In the genomic region with DNA sequence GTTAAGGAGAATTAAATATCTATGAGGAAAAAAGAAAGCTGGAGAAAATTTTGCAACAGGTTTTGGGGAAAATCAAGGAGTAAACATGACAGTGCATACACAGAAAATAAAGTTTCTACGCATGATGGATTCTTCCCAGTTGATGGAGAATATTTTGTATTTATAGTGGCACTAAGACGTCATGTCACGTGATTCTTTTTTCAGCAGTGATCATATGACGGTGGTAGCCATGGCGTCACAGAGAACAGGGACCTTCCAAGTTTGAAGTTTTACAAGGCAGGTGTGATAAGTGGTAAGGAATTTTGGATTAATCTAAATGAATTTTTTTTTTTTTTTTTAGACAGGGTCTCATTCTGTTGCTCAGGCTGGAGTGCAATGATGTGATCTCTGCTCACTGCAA, we compare ENCODE assay signal across 39 cellular contexts. TPM values are rescaled to one million over a fixed set of nuclear protein-coding genes. Genes with fewer than 3 reads are reported as not detected.
"Had no signal": no experiment of that assay in that cellular context is flagged by ENCODE, and none has a peak within 500 bp of the region (broad histone marks: within the 10 kb centered on the region; RNA-seq: fewer than 3 reads in every experiment).

No MANE protein-coding gene starts in this region.

- DNase-seq: Kasumi-1, MG63, MM.1S, MV-4-11, NCI-H1048, NCI-H1092, NCI-H1092 treated with DMSO at 0.1 percent for 48 hours, NCI-H1105, NCI-H1105 treated with DMSO at 0.1 percent for 48 hours, NCI-H1417 treated with DMSO at 0.1 percent for 48 hours, NCI-H1436, NCI-H1436 treated with DMSO at 0.1 percent for 48 hours, NCI-H146, NCI-H1694, NCI-H1694 treated with DMSO at 0.1 percent for 48 hours, NCI-H187, NCI-H187 treated with DMSO at 0.1 percent for 48 hours, NCI-H1930, NCI-H2029, NCI-H2029 treated with DMSO at 0.1 percent for 48 hours, NCI-H2081, NCI-H2081 treated with DMSO at 0.1 percent for 48 hours, NCI-H2107, NCI-H2171, NCI-H2171 treated with DMSO at 0.1 percent for 48 hours, NCI-H2227 treated with DMSO at 0.1 percent for 48 hours, NCI-H226, NCI-H345, NCI-H446, NCI-H446 treated with DMSO at 0.1 percent for 48 hours, NCI-H510A, NCI-H510A treated with DMSO at 0.1 percent for 48 hours, NCI-H524, NCI-H524 treated with DMSO at 0.1 percent for 48 hours, NCI-H526 had no signal

- H3K36me3 ChIP-seq: MG63 had no signal

- H3K4me3 ChIP-seq: MG63 had no signal

RNA-seq across cellular contexts. Expression of a gene that starts 8.5 kb away (rescaled TPM):
- total RNA-seq: LHCN-M2, M059J, MCF 10A, NCI-H460 had no signal
